7 cellular contexts compared by ENCODE assay signal in genomic region chr14:21455912-21456667, GRCh38. TPM values are rescaled to one million over a fixed set of nuclear protein-coding genes. Genes with fewer than 3 reads are reported as not detected.
DNase-seq lines count a peak whose midpoint lies in the region; ATAC-seq and TF ChIP-seq lines count a peak whose summit lies in the region.

Gene CHD8, minus strand, starts transcription at chr14:21456123. Its CDS starts 24,480 bp downstream, at chr14:21431643.

- H3K4me2 ChIP-seq in hepatocyte: peak within 1 kb of the TSS; percentile 81

- H3K36me3 ChIP-seq in hepatocyte (replicated peaks; ENCODE audit: insufficient read depth, low read depth): no peaks in the 10 kb centered on the region

- DNase-seq in NCI-H2029 (lab: John Stamatoyannopoulos, UW) (peak; percentile 99), T-helper 9 cell (peak; percentile 97), astrocyte of the hippocampus (ENCODE audit: low read depth, low spot score) (peak; percentile 100), hepatocyte (ENCODE audit: low spot score) (peak; percentile 100), retina (peak; percentile 100)

- peak; percentile 72 for TF ChIP-seq CTCF in hepatocyte (IDR thresholded peaks at IDR 0.05; ENCODE audit: poor library complexity)

- peak; percentile 99 for ATAC-seq in GM18502 (IDR thresholded peaks at IDR 0.05; ENCODE audit: poor library complexity, unreplicated experiment)
- peak; percentile 94 for ATAC-seq in HG02973 (IDR thresholded peaks at IDR 0.05; ENCODE audit: unreplicated experiment)

- no peaks in the 10 kb centered on the region for H3K9me3 ChIP-seq in hepatocyte (ENCODE audit: low read depth)

- peaks cover 42% of the 10 kb centered on the region for H3K79me2 ChIP-seq in hepatocyte

- peak within 1 kb of the TSS; percentile 97 for H2AFZ ChIP-seq in hepatocyte

- peak within 1 kb of the TSS; percentile 96 for H3K27ac ChIP-seq in hepatocyte

- H3K4me3 ChIP-seq in hepatocyte: peak within 1 kb of the TSS; percentile 47

- no peaks in the 10 kb centered on the region for H4K20me1 ChIP-seq in hepatocyte (ENCODE audit: insufficient read depth, poor library complexity, severe bottlenecking)

- H3K4me1 ChIP-seq in hepatocyte (ENCODE audit: insufficient read depth): peaks cover 14% of the 10 kb centered on the region

- WGBS in hepatocyte (ENCODE audit: low lambda C conversion rate, missing lambda C conversion rate): 2% methylated on average over 36 of the region's 36 CpGs

- H3K27me3 ChIP-seq in hepatocyte: no peaks in the 10 kb centered on the region

- no peaks in the 10 kb centered on the region for H3K9me2 ChIP-seq in hepatocyte (replicated peaks; ENCODE audit: insufficient read depth)

RNA-seq across cellular contexts. Expression of gene CHD8, which starts in this region (rescaled TPM):
- total RNA-seq in hepatocyte: 41.8 and 50.9 TPM in 2 replicates
- 22.1 and 24.1 TPM in 2 replicates for polyA plus RNA-seq in hepatocyte

Comparison
In these comparisons a context has a peak if more than half of its experiments do, and no peak if none do; other contexts are left out.
1. Peak in every context shown above with its lines: DNase-seq, ATAC-seq, H3K4me3 ChIP-seq and H3K27ac ChIP-seq.